Comparison of ENCODE assay signal across 17 cellular contexts in genomic region chr5:168215646-168216045, GRCh38.
"Had no signal": no experiment of that assay in that cellular context is flagged by ENCODE, and none has a peak within 500 bp of the region (broad histone marks: within the 10 kb centered on the region; RNA-seq: fewer than 3 reads in every experiment).

No MANE protein-coding gene starts in this region.

- H3K36me3 ChIP-seq: esophagus squamous epithelium, left lung, neutrophil, sigmoid colon, tibial artery, vagina had no signal

- H3K4me3 ChIP-seq: body of pancreas, esophagus squamous epithelium, hepatocyte, left lung, sigmoid colon, tibial artery, vagina had no signal

- H3K9me3 ChIP-seq: body of pancreas, esophagus squamous epithelium, left lung, neutrophil, sigmoid colon, tibial artery, vagina had no signal

- H3K36me3 Mint-ChIP-seq: activated naive CD8-positive, alpha-beta T cell treated with anti-CD3 and anti-CD28 coated beads for 36 hours; naive thymus-derived CD8-positive, alpha-beta T cell had no signal

- H3K4me3 Mint-ChIP-seq: activated naive CD8-positive, alpha-beta T cell treated with anti-CD3 and anti-CD28 coated beads for 36 hours; activated T-helper 1 cell treated with anti-CD3 and anti-CD28 coated beads, Interleukin-12 subunit alpha, Interleukin-12 subunit beta, Interleukin-2, Interleukin-4 antibody, amounts not matched to agents 30 ng/mL and 10 ng/mL and 1 ng/mL, durations not matched to agents 14 hours and 24 hours and 36 hours; naive thymus-derived CD8-positive, alpha-beta T cell had no signal

- H3K4me1 ChIP-seq: left lung, parathyroid adenoma had no signal

- DNase-seq: activated CD4-positive, alpha-beta T cell treated with anti-CD3 and anti-CD28 coated beads, Interleukin-2, amount 50 U/mL, for 1 hour; activated CD8-positive, alpha-beta memory T cell treated with anti-CD3 and anti-CD28 coated beads for 24 hours; activated naive CD8-positive, alpha-beta T cell treated with anti-CD3 and anti-CD28 coated beads for 36 hours; amygdala; body of pancreas; esophagus squamous epithelium; left lung; naive thymus-derived CD8-positive, alpha-beta T cell; sigmoid colon; stimulated activated CD4-positive, alpha-beta T cell treated with anti-CD3 and anti-CD28 coated beads, Interleukin-12 subunit alpha, Interleukin-12 subunit beta, amount 100 ng/mL, for 4 hours; stimulated activated CD4-positive, alpha-beta T cell treated with anti-CD3 and anti-CD28 coated beads, Interleukin-2, amount 100 ng/mL, for 24 hours; tibial artery had no signal

- H3K27me3 ChIP-seq: body of pancreas, esophagus squamous epithelium, hepatocyte, left lung, neutrophil, sigmoid colon, vagina had no signal

- H3K9me3 Mint-ChIP-seq: activated naive CD8-positive, alpha-beta T cell treated with anti-CD3 and anti-CD28 coated beads for 36 hours; activated T-helper 1 cell treated with anti-CD3 and anti-CD28 coated beads, Interleukin-12 subunit alpha, Interleukin-12 subunit beta, Interleukin-2, Interleukin-4 antibody, amounts not matched to agents 30 ng/mL and 10 ng/mL and 1 ng/mL, durations not matched to agents 14 hours and 24 hours and 36 hours; naive thymus-derived CD8-positive, alpha-beta T cell had no signal

- H3K27ac Mint-ChIP-seq: activated naive CD8-positive, alpha-beta T cell treated with anti-CD3 and anti-CD28 coated beads for 36 hours; activated T-helper 1 cell treated with anti-CD3 and anti-CD28 coated beads, Interleukin-12 subunit alpha, Interleukin-12 subunit beta, Interleukin-2, Interleukin-4 antibody, amounts not matched to agents 30 ng/mL and 10 ng/mL and 1 ng/mL, durations not matched to agents 14 hours and 24 hours and 36 hours; naive thymus-derived CD8-positive, alpha-beta T cell had no signal

- H3K27ac ChIP-seq: body of pancreas, esophagus squamous epithelium, hepatocyte, neutrophil, parathyroid adenoma, sigmoid colon, tibial artery, vagina had no signal
